Comparison of ENCODE assay signal across 1 cellular context in genomic region chr17:21085707-21086106, GRCh38.
TF ChIP-seq lines count a peak whose summit lies in the region.

No MANE protein-coding gene starts in this region.

TF ChIP-seq in GM23338, 12 proteins besides CTCF, POLR2A, EP300 and RAD21 (continued from another document):
- TF ChIP-seq ZNF462 (CRISPR knock-in tag; IDR thresholded peaks at IDR 0.05), result no peak
- no peak for TF ChIP-seq EZH2 (IDR thresholded peaks at IDR 0.05; ENCODE audit: low read depth, unreplicated experiment)
- TF ChIP-seq JUNB (IDR thresholded peaks at IDR 0.05; ENCODE audit: unreplicated experiment), result no peak
- TF ChIP-seq ZNF114 (CRISPR knock-in tag; IDR thresholded peaks at IDR 0.05), result no peak
- no peak for TF ChIP-seq REST (IDR thresholded peaks at IDR 0.05; ENCODE audit: unreplicated experiment)
- no peak for TF ChIP-seq EZH2phosphoT487 (IDR thresholded peaks at IDR 0.05; ENCODE audit: unreplicated experiment)
- TF ChIP-seq ETS1 (IDR thresholded peaks at IDR 0.05), result no peak
- TF ChIP-seq CREB1 (CRISPR knock-in tag; IDR thresholded peaks at IDR 0.05; ENCODE audit: low read depth), result no peak
- no peak for TF ChIP-seq STAT1 (IDR thresholded peaks at IDR 0.05; ENCODE audit: unreplicated experiment)
- no peak for TF ChIP-seq ZNF331 (CRISPR knock-in tag; IDR thresholded peaks at IDR 0.05; ENCODE audit: low read depth)
- no peak for TF ChIP-seq NANOG (IDR thresholded peaks at IDR 0.05; ENCODE audit: borderline replicate concordance)
